21 cellular contexts compared by ENCODE assay signal in genomic region chr17:57006040-57006439, GRCh38. TPM values are rescaled to one million over a fixed set of nuclear protein-coding genes. Genes with fewer than 3 reads are reported as not detected.
DNase-seq lines count a peak whose midpoint lies in the region; ATAC-seq and TF ChIP-seq lines count a peak whose summit lies in the region.
"Had no signal": no experiment of that assay in that cellular context is flagged by ENCODE, and none has a peak within 500 bp of the region (broad histone marks: within the 10 kb centered on the region; RNA-seq: fewer than 3 reads in every experiment).

No MANE protein-coding gene starts in this region.

- no peaks in the 10 kb centered on the region for H3F3A ChIP-seq in PC-3 (ENCODE audit: low read length, unreplicated experiment)

- no peaks in the 10 kb centered on the region for H3K79me2 ChIP-seq in PC-3 (ENCODE audit: low read length)

- H3K4me2 ChIP-seq in BLaER1 treated with 17β-estradiol and CSF1 and Interleukin-3, amounts not matched to agents 10 nM and 100 nM: peak overlapping the region; percentile 74 to 95 (median 89)
- H3K4me2 ChIP-seq in PC-3 (ENCODE audit: low read length): no peak overlapping the region

- intact Hi-C loops in PC-3 (cut with micrococcal nuclease): loop anchor here (5.0 kb wide), 1 partner anchor 101 kb away; no protein-coding TSS in a partner anchor
- intact Hi-C loops in A673 (cut with micrococcal nuclease; ENCODE audit: unreplicated experiment): no loop called here

- POLR2A ChIA-PET in PC-3 (lab: Charles Lee; ENCODE audit: unreplicated experiment) (interaction anchor here (0.5 to 0.6 kb wide), 3 partner anchors 12 to 28 kb away, joined by 3 to 8 read pairs (median 4); partner anchors contain the start of gene SCPEP1), A673 (lab: Charles Lee; ENCODE audit: low non-redundant PET) (no interaction called here)

- H3K27me3 Mint-ChIP-seq in IgD-negative memory B cell: peaks cover 3% of the 10 kb centered on the region
- H3K27me3 Mint-ChIP-seq: activated naive CD4-positive, alpha-beta T cell treated with anti-CD3 and anti-CD28 coated beads, Interleukin-2, amount 50 U/mL, for 24 hours had no signal

- H3K36me3 Mint-ChIP-seq in IgD-negative memory B cell: peaks cover 6% of the 10 kb centered on the region

- peak overlapping the region in 8 of 11 experiments; percentile 26 to 74 (median 52); a peak in 12 of 22 replicates for H3K9ac ChIP-seq in BLaER1 treated with 17β-estradiol and CSF1 and Interleukin-3, amounts not matched to agents 10 nM and 100 nM
- no peak overlapping the region for H3K9ac ChIP-seq in PC-3 (ENCODE audit: low read length)

- no peaks in the 10 kb centered on the region for H3K27me3 ChIP-seq in BLaER1 treated with 17β-estradiol and CSF1 and Interleukin-3, amounts not matched to agents 10 nM and 100 nM
- H3K27me3 ChIP-seq in PC-3 (ENCODE audit: low read length) (no peaks in the 10 kb centered on the region), A673 (replicated peaks; ENCODE audit: insufficient read depth, low read depth, low read length, poor library complexity) (no peaks in the 10 kb centered on the region)
- H3K27me3 ChIP-seq: spleen, vagina had no signal

- H3K4me1 ChIP-seq in BLaER1 treated with 17β-estradiol and CSF1 and Interleukin-3, amounts not matched to agents 10 nM and 100 nM: peaks cover 39 to 100% (median 75%) of the 10 kb centered on the region in 10 experiments
- H3K4me1 ChIP-seq in PC-3 (ENCODE audit: insufficient read depth, low read length) (peaks cover 3% of the 10 kb centered on the region; the same call in 1 of the 2 replicates), A673 (ENCODE audit: insufficient read depth, low read length, poor library complexity, severe bottlenecking) (no peaks in the 10 kb centered on the region)
- H3K4me1 ChIP-seq: vagina had no signal

- H3K4me3 Mint-ChIP-seq in IgD-negative memory B cell: peak overlapping the region in 2 of 4 donors; percentile 83 to 91
- H3K4me3 Mint-ChIP-seq: activated CD4-positive, alpha-beta memory T cell treated with anti-CD3 and anti-CD28 coated beads, Interleukin-2, amount 10 ng/mL, durations not matched to agents 7 days and 5 days; activated naive CD4-positive, alpha-beta T cell treated with anti-CD3 and anti-CD28 coated beads, Interleukin-2, amount 50 U/mL, for 24 hours; CD8-positive, alpha-beta T cell had no signal

- no peaks in the 10 kb centered on the region; a peak in 2 of 22 replicates for H3K9me3 ChIP-seq in BLaER1 treated with 17β-estradiol and CSF1 and Interleukin-3, amounts not matched to agents 10 nM and 100 nM (replicated peaks in 1 of 11)
- no peaks in the 10 kb centered on the region for H3K9me3 ChIP-seq in PC-3 (ENCODE audit: low read length)
- H3K9me3 ChIP-seq in A673 (ENCODE audit: low read depth, low read length, poor library complexity, severe bottlenecking): no peaks in the 10 kb centered on the region
- H3K9me3 ChIP-seq: left ventricle myocardium inferior, spleen, vagina had no signal

- peak; percentile 23 for DNase-seq in PC-3
- DNase-seq in iPS-NIHi7 (ENCODE audit: extremely low spot score): peak; percentile 6
- DNase-seq in activated CD8-positive, alpha-beta memory T cell treated with anti-CD3 and anti-CD28 coated beads for 24 hours: no peak
- DNase-seq in A673 (ENCODE audit: low spot score): no peak
- DNase-seq: activated CD4-positive, alpha-beta memory T cell treated with anti-CD3 and anti-CD28 coated beads, Interleukin-2, amount 10 ng/mL, durations not matched to agents 7 days and 5 days; activated T-cell treated with anti-CD3 and anti-CD28 coated beads, Interleukin-2, amount 50 U/mL, for 48 hours; CD8-positive, alpha-beta T cell; DMS53; effector CD8-positive, alpha-beta T cell; left ventricle myocardium inferior; NCI-H187; NCI-H2227 treated with DMSO at 0.1 percent for 48 hours; spleen; T-helper 1 cell; WERI-Rb-1 had no signal

- no peak for TF ChIP-seq CTCF in PC-3 (conservative IDR thresholded peaks at IDR 0.05; ENCODE audit: low read depth, low read length)
- TF ChIP-seq CTCF in A673 (conservative IDR thresholded peaks at IDR 0.05; ENCODE audit: low read depth, low read length): no peak

- BruUV-seq in PC-3 (replicated peaks; lab: Mats Ljungman, UMichigan) (no TSS peak), A673 (replicated peaks; lab: Mats Ljungman, UMichigan) (no TSS peak)

- H3K9me3 Mint-ChIP-seq in IgD-negative memory B cell: peaks cover 0 to 1% (median 0%) of the 10 kb centered on the region in 3 donors
- H3K9me3 Mint-ChIP-seq: activated CD4-positive, alpha-beta memory T cell treated with anti-CD3 and anti-CD28 coated beads, Interleukin-2, amount 10 ng/mL, durations not matched to agents 7 days and 5 days; activated naive CD4-positive, alpha-beta T cell treated with anti-CD3 and anti-CD28 coated beads, Interleukin-2, amount 50 U/mL, for 24 hours; CD8-positive, alpha-beta T cell had no signal

- ATAC-seq in PC-3: no peak
- ATAC-seq in GM21737 (IDR thresholded peaks at IDR 0.05; ENCODE audit: unreplicated experiment): no peak
- ATAC-seq in HG03196 (IDR thresholded peaks at IDR 0.05; ENCODE audit: unreplicated experiment): no peak
- ATAC-seq: CD8-positive, alpha-beta T cell had no signal

- no peaks in the 10 kb centered on the region; a peak in 2 of 22 replicates for H4K20me1 ChIP-seq in BLaER1 treated with 17β-estradiol and CSF1 and Interleukin-3, amounts not matched to agents 10 nM and 100 nM
- H4K20me1 ChIP-seq in PC-3 (ENCODE audit: low read length): no peaks in the 10 kb centered on the region

- CTCF ChIA-PET in PC-3 (lab: Charles Lee): no interaction called here
- CTCF ChIA-PET in A673 (lab: Charles Lee): no interaction called here

- H3K27ac Mint-ChIP-seq in IgD-negative memory B cell: peak overlapping the region; percentile 43 to 99 (median 93)
- H3K27ac Mint-ChIP-seq: activated CD4-positive, alpha-beta memory T cell treated with anti-CD3 and anti-CD28 coated beads, Interleukin-2, amount 10 ng/mL, durations not matched to agents 7 days and 5 days; CD8-positive, alpha-beta T cell had no signal

- no peak overlapping the region for H2AFZ ChIP-seq in PC-3 (ENCODE audit: low read length)

- H3K36me3 ChIP-seq in BLaER1 treated with 17β-estradiol and CSF1 and Interleukin-3, amounts not matched to agents 10 nM and 100 nM: peaks cover 26 to 45% (median 32%) of the 10 kb centered on the region in 11 experiments
- no peaks in the 10 kb centered on the region for H3K36me3 ChIP-seq in PC-3 (ENCODE audit: low read depth, low read length)
- H3K36me3 ChIP-seq in A673 (ENCODE audit: insufficient read depth, low read length, poor library complexity, severe bottlenecking): no peaks in the 10 kb centered on the region

- peak overlapping the region in 9 of 11 experiments; percentile 59 to 86 (median 76); a peak in 18 of 22 replicates for H3K27ac ChIP-seq in BLaER1 treated with 17β-estradiol and CSF1 and Interleukin-3, amounts not matched to agents 10 nM and 100 nM
- H3K27ac ChIP-seq in PC-3 (ENCODE audit: low read length) (no peak overlapping the region), A673 (ENCODE audit: low read depth, low read length, poor library complexity, severe bottlenecking) (no peak overlapping the region)
- H3K27ac ChIP-seq: left ventricle myocardium inferior, vagina, WERI-Rb-1 had no signal

- peaks cover 37 to 46% (median 45%) of the 10 kb centered on the region in 3 donors for H3K4me1 Mint-ChIP-seq in IgD-negative memory B cell

- peak overlapping the region in 3 of 10 experiments; percentile 3 to 25 (median 5); a peak in 2 of 20 replicates for H3K4me3 ChIP-seq in BLaER1 treated with 17β-estradiol and CSF1 and Interleukin-3, amounts not matched to agents 10 nM and 100 nM
- H3K4me3 ChIP-seq in PC-3 (ENCODE audit: low read length): no peak overlapping the region
- H3K4me3 ChIP-seq in A673 (ENCODE audit: low read depth, low read length, poor library complexity, severe bottlenecking): no peak overlapping the region
- H3K4me3 ChIP-seq: left ventricle myocardium inferior, vagina had no signal

- H3K9me2 ChIP-seq in PC-3 (replicated peaks; ENCODE audit: low read length): no peaks in the 10 kb centered on the region

RNA-seq across cellular contexts. Expression of gene SCPEP1, which starts 28.1 kb away (rescaled TPM):
- polyA plus RNA-seq in IgD-negative memory B cell: 131 TPM
- total RNA-seq in PC-3 (2014; rRNA removed) (56.0 and 73.3 TPM in 2 replicates), A673 (2021) (31.8 and 40.1 TPM in 2 replicates)

RNA-seq across cellular contexts. Expression of gene COIL, which starts 45.2 kb away (rescaled TPM):
- 18.5 TPM for polyA plus RNA-seq in IgD-negative memory B cell
- total RNA-seq in PC-3 (2014; rRNA removed): 22.3 and 22.9 TPM in 2 replicates
- 23.2 and 23.9 TPM in 2 replicates for total RNA-seq in A673 (2021)

Comparison
In these comparisons a context has a peak if more than half of its experiments do, and no peak if none do; other contexts are left out.
1. H3K27ac ChIP-seq: peak in BLaER1 treated with 17β-estradiol and CSF1 and Interleukin-3, amounts not matched to agents 10 nM and 100 nM (9 of 11); none in PC-3 (single experiment) and A673 (single experiment).
2. DNase-seq: peak in PC-3 (single experiment) and iPS-NIHi7 (single experiment); none in activated CD8-positive, alpha-beta memory T cell treated with anti-CD3 and anti-CD28 coated beads for 24 hours (single experiment) and A673 (single experiment).